Comparison of ENCODE assay signal across 29 cellular contexts in the genomic region with DNA sequence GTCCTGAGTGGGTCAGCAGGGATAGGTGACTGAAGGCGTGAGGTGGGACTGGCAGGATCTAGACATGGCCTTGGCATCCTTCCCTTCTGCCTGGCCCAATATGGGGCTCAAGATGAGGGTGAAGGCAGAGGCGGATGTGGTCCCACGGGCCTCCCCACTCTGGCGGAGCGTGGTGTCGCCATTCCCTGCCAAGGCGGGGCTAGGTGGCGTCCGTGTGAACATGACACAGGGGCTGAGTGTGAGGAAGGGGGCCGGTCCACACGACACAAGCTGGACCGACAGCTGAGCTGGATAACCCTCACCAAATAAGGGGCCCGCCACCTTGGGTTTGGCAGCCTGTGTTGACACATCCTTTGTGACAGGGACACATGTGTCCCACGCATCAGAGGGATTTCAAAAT. TPM values are rescaled to one million over a fixed set of nuclear protein-coding genes. Genes with fewer than 3 reads are reported as not detected.
DNase-seq lines count a peak whose midpoint lies in the region; ATAC-seq and TF ChIP-seq lines count a peak whose summit lies in the region.
"Had no signal": no experiment of that assay in that cellular context is flagged by ENCODE, and none has a peak within 500 bp of the region (broad histone marks: within the 10 kb centered on the region; RNA-seq: fewer than 3 reads in every experiment).

No MANE protein-coding gene starts in this region.

- DNase-seq in NT2/D1 (ENCODE audit: low read depth, low spot score) (no peak), lower lobe of right lung (peak; percentile 37), COLO668 (lab: John Stamatoyannopoulos, UW; ENCODE audit: unreplicated experiment) (no peak)
- DNase-seq in stimulated activated effector memory CD8-positive, alpha-beta T cell treated with anti-CD3 and anti-CD28 coated beads, Interleukin-12 subunit alpha, Interleukin-12 subunit beta, amount 100 ng/mL, for 72 hours (ENCODE audit: low spot score in 2 of 2): no peak
- DNase-seq in stimulated activated CD4-positive, alpha-beta T cell treated with anti-CD3 and anti-CD28 coated beads, Interleukin-4, amount 100 ng/mL, for 4 hours: no peak
- DNase-seq: activated CD4-positive, alpha-beta T cell treated with anti-CD3 and anti-CD28 coated beads, Interleukin-2, amount 10 ng/mL, durations not matched to agents 7 days and 5 days; activated naive CD4-positive, alpha-beta T cell treated with anti-CD3 and anti-CD28 coated beads, Interleukin-2, amount 10 ng/mL, durations not matched to agents 7 days and 5 days; cortex of kidney; GM23248; left lung; midbrain; naive thymus-derived CD4-positive, alpha-beta T cell; NCI-H1092; NCI-H1694 treated with DMSO at 0.1 percent for 48 hours; NCI-H2171; NCI-H510A; PC-9; SHP77 treated with DMSO at 0.1 percent for 48 hours; stimulated activated CD4-positive, alpha-beta T cell treated with anti-CD3 and anti-CD28 coated beads, Interleukin-2, amount 100 ng/mL, for 24 hours; substantia nigra; T-helper 9 cell; WERI-Rb-1 had no signal

- H3K27ac ChIP-seq in lower lobe of right lung: no peak overlapping the region
- H3K27ac ChIP-seq: gastroesophageal sphincter, GM23248, hepatocyte, parathyroid adenoma, PC-9, WERI-Rb-1 had no signal

- H3K4me3 ChIP-seq in NT2/D1 (ENCODE audit: insufficient read length, low read depth): no peak overlapping the region
- H3K4me3 ChIP-seq in lower lobe of right lung: no peak overlapping the region
- H3K4me3 ChIP-seq: gastroesophageal sphincter, GM23248, hepatocyte, left lung, PC-9, smooth muscle cell had no signal

- peaks cover 21% of the 10 kb centered on the region for H3K4me1 ChIP-seq in NT2/D1 (ENCODE audit: insufficient read depth, insufficient read length)
- peaks cover 51% of the 10 kb centered on the region for H3K4me1 ChIP-seq in lower lobe of right lung

- no peak overlapping the region for H3K4me3 Mint-ChIP-seq in activated T-helper 17 cell treated with anti-CD3 and anti-CD28 coated beads, Interleukin-2, amount 50 U/mL, for 72 hours
- no peak overlapping the region for H3K4me3 Mint-ChIP-seq in stimulated activated effector memory CD8-positive, alpha-beta T cell treated with anti-CD3 and anti-CD28 coated beads, Interleukin-12 subunit alpha, Interleukin-12 subunit beta, amount 100 ng/mL, for 72 hours
- H3K4me3 Mint-ChIP-seq: activated CD4-positive, alpha-beta T cell treated with anti-CD3 and anti-CD28 coated beads, Interleukin-2, amount 10 ng/mL, durations not matched to agents 7 days and 5 days; activated naive CD4-positive, alpha-beta T cell treated with anti-CD3 and anti-CD28 coated beads, Interleukin-2, amount 10 ng/mL, durations not matched to agents 7 days and 5 days; IgD-negative memory B cell; naive thymus-derived CD4-positive, alpha-beta T cell had no signal

- intact Hi-C loops in lower lobe of right lung (cut with DNase I): no loop called here

- peak overlapping the region; percentile 23 for H3K27ac Mint-ChIP-seq in activated T-helper 17 cell treated with anti-CD3 and anti-CD28 coated beads, Interleukin-2, amount 50 U/mL, for 72 hours
- H3K27ac Mint-ChIP-seq in stimulated activated effector memory CD8-positive, alpha-beta T cell treated with anti-CD3 and anti-CD28 coated beads, Interleukin-12 subunit alpha, Interleukin-12 subunit beta, amount 100 ng/mL, for 72 hours: peak overlapping the region; percentile 67
- H3K27ac Mint-ChIP-seq: activated CD4-positive, alpha-beta T cell treated with anti-CD3 and anti-CD28 coated beads, Interleukin-2, amount 10 ng/mL, durations not matched to agents 7 days and 5 days; activated naive CD4-positive, alpha-beta T cell treated with anti-CD3 and anti-CD28 coated beads, Interleukin-2, amount 10 ng/mL, durations not matched to agents 7 days and 5 days had no signal

- no peaks in the 10 kb centered on the region for H3K9me3 Mint-ChIP-seq in activated T-helper 17 cell treated with anti-CD3 and anti-CD28 coated beads, Interleukin-2, amount 50 U/mL, for 72 hours
- no peaks in the 10 kb centered on the region for H3K9me3 Mint-ChIP-seq in stimulated activated effector memory CD8-positive, alpha-beta T cell treated with anti-CD3 and anti-CD28 coated beads, Interleukin-12 subunit alpha, Interleukin-12 subunit beta, amount 100 ng/mL, for 72 hours
- H3K9me3 Mint-ChIP-seq: activated CD4-positive, alpha-beta T cell treated with anti-CD3 and anti-CD28 coated beads, Interleukin-2, amount 10 ng/mL, durations not matched to agents 7 days and 5 days; activated naive CD4-positive, alpha-beta T cell treated with anti-CD3 and anti-CD28 coated beads, Interleukin-2, amount 10 ng/mL, durations not matched to agents 7 days and 5 days; IgD-negative memory B cell; naive thymus-derived CD4-positive, alpha-beta T cell had no signal

- H3K9ac ChIP-seq in NT2/D1 (ENCODE audit: insufficient read length, low read depth): peak overlapping the region; percentile 18
- H3K9ac ChIP-seq: GM23248, parathyroid adenoma had no signal

- no peaks in the 10 kb centered on the region for H3K27me3 ChIP-seq in NT2/D1 (ENCODE audit: insufficient read depth, insufficient read length)
- no peaks in the 10 kb centered on the region for H3K27me3 ChIP-seq in lower lobe of right lung (ENCODE audit: low read depth)
- H3K27me3 ChIP-seq: gastroesophageal sphincter, hepatocyte, left lung had no signal

- ATAC-seq in activated T-helper 17 cell treated with anti-CD3 and anti-CD28 coated beads, Interleukin-2, amount 50 U/mL, for 72 hours (replicated peaks): no peak
- ATAC-seq in lower lobe of right lung: no peak
- ATAC-seq in stimulated activated effector memory CD8-positive, alpha-beta T cell treated with anti-CD3 and anti-CD28 coated beads, Interleukin-12 subunit alpha, Interleukin-12 subunit beta, amount 100 ng/mL, for 72 hours: no peak
- no peak for ATAC-seq in HG03442 (IDR thresholded peaks at IDR 0.05; ENCODE audit: unreplicated experiment)
- ATAC-seq: gastroesophageal sphincter; left lung; naive thymus-derived CD4-positive, alpha-beta T cell had no signal

- no peaks in the 10 kb centered on the region for H3K9me3 ChIP-seq in NT2/D1 (ENCODE audit: insufficient read depth, low read length)
- H3K9me3 ChIP-seq in lower lobe of right lung: no peaks in the 10 kb centered on the region
- H3K9me3 ChIP-seq: gastroesophageal sphincter, left lung had no signal

- TF ChIP-seq CTCF in lower lobe of right lung (IDR thresholded peaks at IDR 0.05): no peak

- peaks cover 11% of the 10 kb centered on the region for H3K36me3 ChIP-seq in NT2/D1 (ENCODE audit: insufficient read depth, insufficient read length, low read length)
- H3K36me3 ChIP-seq in lower lobe of right lung: no peaks in the 10 kb centered on the region
- H3K36me3 ChIP-seq: gastroesophageal sphincter, WERI-Rb-1 had no signal

- H3K4me1 Mint-ChIP-seq in activated T-helper 17 cell treated with anti-CD3 and anti-CD28 coated beads, Interleukin-2, amount 50 U/mL, for 72 hours: peaks cover 25% of the 10 kb centered on the region
- H3K4me1 Mint-ChIP-seq in stimulated activated effector memory CD8-positive, alpha-beta T cell treated with anti-CD3 and anti-CD28 coated beads, Interleukin-12 subunit alpha, Interleukin-12 subunit beta, amount 100 ng/mL, for 72 hours: peaks cover 27% of the 10 kb centered on the region

- H3K36me3 Mint-ChIP-seq in activated T-helper 17 cell treated with anti-CD3 and anti-CD28 coated beads, Interleukin-2, amount 50 U/mL, for 72 hours (ENCODE audit: low read depth): no peaks in the 10 kb centered on the region
- H3K36me3 Mint-ChIP-seq in stimulated activated effector memory CD8-positive, alpha-beta T cell treated with anti-CD3 and anti-CD28 coated beads, Interleukin-12 subunit alpha, Interleukin-12 subunit beta, amount 100 ng/mL, for 72 hours: no peaks in the 10 kb centered on the region
- H3K36me3 Mint-ChIP-seq: IgD-negative memory B cell had no signal

- no peaks in the 10 kb centered on the region for H3K27me3 Mint-ChIP-seq in activated T-helper 17 cell treated with anti-CD3 and anti-CD28 coated beads, Interleukin-2, amount 50 U/mL, for 72 hours
- H3K27me3 Mint-ChIP-seq: activated CD4-positive, alpha-beta T cell treated with anti-CD3 and anti-CD28 coated beads, Interleukin-2, amount 10 ng/mL, durations not matched to agents 7 days and 5 days; activated naive CD4-positive, alpha-beta T cell treated with anti-CD3 and anti-CD28 coated beads, Interleukin-2, amount 10 ng/mL, durations not matched to agents 7 days and 5 days; IgD-negative memory B cell; naive thymus-derived CD4-positive, alpha-beta T cell had no signal

RNA-seq across cellular contexts. Expression of a gene that starts 43.1 kb away (rescaled TPM):
- total RNA-seq in activated T-helper 17 cell treated with anti-CD3 and anti-CD28 coated beads, Interleukin-2, amount 50 U/mL, for 72 hours: 10 to 100 TPM; 12.2 to 15.4 TPM
- 50.7 TPM for total RNA-seq in lower lobe of right lung

RNA-seq across cellular contexts. Expression of a gene that starts 58.1 kb away (rescaled TPM):
- total RNA-seq in activated T-helper 17 cell treated with anti-CD3 and anti-CD28 coated beads, Interleukin-2, amount 50 U/mL, for 72 hours: 10 to 100 TPM; 53.5 to 75.6 TPM
- total RNA-seq in lower lobe of right lung: 46.7 TPM
